1 cellular context compared by ENCODE assay signal in the genomic region with DNA sequence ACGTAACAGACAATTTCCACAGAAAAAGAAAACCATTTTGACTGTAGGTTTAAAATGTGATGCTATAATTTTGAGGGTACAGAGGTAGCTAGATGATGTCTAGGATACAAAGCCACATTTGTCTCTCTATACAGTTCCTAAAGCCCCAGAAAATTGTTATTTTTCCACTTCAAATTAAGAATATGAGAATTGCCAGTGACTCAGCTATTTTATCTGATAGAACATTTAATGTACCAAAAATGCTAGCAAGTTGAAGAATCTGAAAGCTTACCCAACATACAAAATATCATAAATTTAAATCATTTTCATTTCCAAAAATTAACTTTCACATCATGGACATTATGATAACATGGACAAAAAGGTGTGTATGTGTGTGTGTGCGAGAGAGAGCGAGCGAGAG.
TF ChIP-seq lines count a peak whose summit lies in the region.

No MANE protein-coding gene starts in this region.

TF ChIP-seq in GM23338, 12 proteins besides CTCF, POLR2A, EP300 and RAD21:
- TF ChIP-seq ZNF462 (CRISPR knock-in tag; IDR thresholded peaks at IDR 0.05) (no peak), POLR2AphosphoS5 (IDR thresholded peaks at IDR 0.05; ENCODE audit: low read depth) (no peak), NANOG (IDR thresholded peaks at IDR 0.05; ENCODE audit: borderline replicate concordance) (no peak), STAT1 (IDR thresholded peaks at IDR 0.05; ENCODE audit: unreplicated experiment) (no peak), ZNF114 (CRISPR knock-in tag; IDR thresholded peaks at IDR 0.05) (no peak), CREB1 (CRISPR knock-in tag; IDR thresholded peaks at IDR 0.05; ENCODE audit: low read depth) (no peak), EZH2 (IDR thresholded peaks at IDR 0.05; ENCODE audit: low read depth, unreplicated experiment) (no peak), ZNF331 (CRISPR knock-in tag; IDR thresholded peaks at IDR 0.05; ENCODE audit: low read depth) (no peak), JUNB (IDR thresholded peaks at IDR 0.05; ENCODE audit: unreplicated experiment) (no peak), EZH2phosphoT487 (IDR thresholded peaks at IDR 0.05; ENCODE audit: unreplicated experiment) (no peak)
- TF ChIP-seq, protein P1, sequence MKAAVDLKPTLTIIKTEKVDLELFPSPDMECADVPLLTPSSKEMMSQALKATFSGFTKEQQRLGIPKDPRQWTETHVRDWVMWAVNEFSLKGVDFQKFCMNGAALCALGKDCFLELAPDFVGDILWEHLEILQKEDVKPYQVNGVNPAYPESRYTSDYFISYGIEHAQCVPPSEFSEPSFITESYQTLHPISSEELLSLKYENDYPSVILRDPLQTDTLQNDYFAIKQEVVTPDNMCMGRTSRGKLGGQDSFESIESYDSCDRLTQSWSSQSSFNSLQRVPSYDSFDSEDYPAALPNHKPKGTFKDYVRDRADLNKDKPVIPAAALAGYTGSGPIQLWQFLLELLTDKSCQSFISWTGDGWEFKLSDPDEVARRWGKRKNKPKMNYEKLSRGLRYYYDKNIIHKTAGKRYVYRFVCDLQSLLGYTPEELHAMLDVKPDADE (IDR thresholded peaks at IDR 0.05) = no peak
- TF ChIP-seq, protein P2, sequence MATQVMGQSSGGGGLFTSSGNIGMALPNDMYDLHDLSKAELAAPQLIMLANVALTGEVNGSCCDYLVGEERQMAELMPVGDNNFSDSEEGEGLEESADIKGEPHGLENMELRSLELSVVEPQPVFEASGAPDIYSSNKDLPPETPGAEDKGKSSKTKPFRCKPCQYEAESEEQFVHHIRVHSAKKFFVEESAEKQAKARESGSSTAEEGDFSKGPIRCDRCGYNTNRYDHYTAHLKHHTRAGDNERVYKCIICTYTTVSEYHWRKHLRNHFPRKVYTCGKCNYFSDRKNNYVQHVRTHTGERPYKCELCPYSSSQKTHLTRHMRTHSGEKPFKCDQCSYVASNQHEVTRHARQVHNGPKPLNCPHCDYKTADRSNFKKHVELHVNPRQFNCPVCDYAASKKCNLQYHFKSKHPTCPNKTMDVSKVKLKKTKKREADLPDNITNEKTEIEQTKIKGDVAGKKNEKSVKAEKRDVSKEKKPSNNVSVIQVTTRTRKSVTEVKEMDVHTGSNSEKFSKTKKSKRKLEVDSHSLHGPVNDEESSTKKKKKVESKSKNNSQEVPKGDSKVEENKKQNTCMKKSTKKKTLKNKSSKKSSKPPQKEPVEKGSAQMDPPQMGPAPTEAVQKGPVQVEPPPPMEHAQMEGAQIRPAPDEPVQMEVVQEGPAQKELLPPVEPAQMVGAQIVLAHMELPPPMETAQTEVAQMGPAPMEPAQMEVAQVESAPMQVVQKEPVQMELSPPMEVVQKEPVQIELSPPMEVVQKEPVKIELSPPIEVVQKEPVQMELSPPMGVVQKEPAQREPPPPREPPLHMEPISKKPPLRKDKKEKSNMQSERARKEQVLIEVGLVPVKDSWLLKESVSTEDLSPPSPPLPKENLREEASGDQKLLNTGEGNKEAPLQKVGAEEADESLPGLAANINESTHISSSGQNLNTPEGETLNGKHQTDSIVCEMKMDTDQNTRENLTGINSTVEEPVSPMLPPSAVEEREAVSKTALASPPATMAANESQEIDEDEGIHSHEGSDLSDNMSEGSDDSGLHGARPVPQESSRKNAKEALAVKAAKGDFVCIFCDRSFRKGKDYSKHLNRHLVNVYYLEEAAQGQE (IDR thresholded peaks at IDR 0.05; ENCODE audit: unreplicated experiment) = no peak
TF ChIP-seq in GM23338: peak in this region for 0.
